In the genomic region with DNA sequence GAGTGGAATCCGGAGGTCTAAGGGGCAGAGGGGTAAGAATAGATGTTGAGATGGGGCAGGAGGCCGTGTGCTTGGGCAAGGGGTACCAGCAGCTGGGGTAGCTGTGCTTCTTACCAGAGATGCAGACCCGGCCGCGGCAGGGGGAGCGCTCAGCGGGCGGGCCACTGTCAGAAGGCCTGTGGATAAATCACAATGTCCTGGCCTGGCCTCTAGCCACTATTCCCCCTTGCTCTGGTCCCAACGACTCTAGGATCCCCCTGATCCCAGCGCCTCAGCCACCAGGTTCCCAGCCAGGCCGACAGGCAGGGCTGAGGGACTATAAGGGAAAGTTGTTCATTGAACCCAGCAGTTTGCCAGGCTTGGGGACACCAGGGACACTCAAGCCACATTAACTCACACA, we compare ENCODE assay signal across 24 cellular contexts.
"Had no signal": no experiment of that assay in that cellular context is flagged by ENCODE, and none has a peak within 500 bp of the region (broad histone marks: within the 10 kb centered on the region; RNA-seq: fewer than 3 reads in every experiment).

No MANE protein-coding gene starts in this region.

- H3K9me3 ChIP-seq: breast epithelium, neutrophil, ovary, thoracic aorta, upper lobe of left lung had no signal

- H3K4me1 Mint-ChIP-seq: activated B cell treated with CpG ODN at 0.5 μM for 24 hours; activated naive CD4-positive, alpha-beta T cell treated with anti-CD3 and anti-CD28 coated beads, Interleukin-2, amount 50 U/mL, for 24 hours; activated T-helper 17 cell treated with anti-CD3 and anti-CD28 coated beads, Interleukin-2, amount 50 U/mL, for 72 hours had no signal

- H3K4me3 ChIP-seq: breast epithelium, ovary, thoracic aorta, upper lobe of left lung had no signal

- H3K4me1 ChIP-seq: breast epithelium, upper lobe of left lung had no signal

- H3K27me3 ChIP-seq: breast epithelium, neutrophil, ovary, upper lobe of left lung had no signal

- H3K27me3 Mint-ChIP-seq: activated B cell treated with CpG ODN at 0.5 μM for 24 hours; activated CD8-positive, alpha-beta T cell treated with anti-CD3 and anti-CD28 coated beads for 36 hours; activated naive CD4-positive, alpha-beta T cell treated with anti-CD3 and anti-CD28 coated beads, Interleukin-2, amount 50 U/mL, for 24 hours; activated T-helper 17 cell treated with anti-CD3 and anti-CD28 coated beads, Interleukin-2, amount 50 U/mL, for 72 hours; dendritic cell treated with granulocyte-macrophage colony-stimulating factor and Interleukin-4, amounts not matched to agents 40 ng/mL and 50 ng/mL, for 4 days; progenitor cell of endocrine pancreas had no signal

- DNase-seq: activated B cell treated with CpG ODN at 0.5 μM for 24 hours; activated CD4-positive, alpha-beta T cell treated with anti-CD3 and anti-CD28 coated beads, Interleukin-2, amount 50 U/mL, for 1 hour; activated CD8-positive, alpha-beta T cell treated with anti-CD3 and anti-CD28 coated beads for 36 hours; activated gamma-delta T cell treated with Interleukin-2 at 50 U/mL for 16 hours; activated T-cell treated with anti-CD3 and anti-CD28 coated beads, Interleukin-2, amount 50 U/mL, for 4 hours; central memory CD4-positive, alpha-beta T cell; glutamatergic neuron; islet precursor cell; left ventricle myocardium superior; mammary epithelial cell; naive thymus-derived CD4-positive, alpha-beta T cell; ovary; retina; stimulated activated naive CD4-positive, alpha-beta T cell treated with Interleukin-2 at 50 U/mL for 16 hours; T-helper 1 cell had no signal

- H3K27ac Mint-ChIP-seq: activated B cell treated with CpG ODN at 0.5 μM for 24 hours; activated CD8-positive, alpha-beta T cell treated with anti-CD3 and anti-CD28 coated beads for 36 hours; activated naive CD4-positive, alpha-beta T cell treated with anti-CD3 and anti-CD28 coated beads, Interleukin-2, amount 50 U/mL, for 24 hours; activated T-helper 17 cell treated with anti-CD3 and anti-CD28 coated beads, Interleukin-2, amount 50 U/mL, for 72 hours; dendritic cell treated with granulocyte-macrophage colony-stimulating factor and Interleukin-4, amounts not matched to agents 40 ng/mL and 50 ng/mL, for 4 days; naive thymus-derived CD4-positive, alpha-beta T cell; progenitor cell of endocrine pancreas; T-helper 2 cell treated with Interferon-gamma antibody and Interleukin-4, amounts not matched to agents 5 μg/mL and 100 μg/mL, for 36 hours had no signal

- ATAC-seq: activated CD8-positive, alpha-beta T cell treated with anti-CD3 and anti-CD28 coated beads for 36 hours; activated T-cell treated with anti-CD3 and anti-CD28 coated beads, Interleukin-2, amount 50 U/mL, for 4 hours; left ventricle myocardium superior; naive thymus-derived CD4-positive, alpha-beta T cell had no signal

- H3K9me3 Mint-ChIP-seq: activated B cell treated with CpG ODN at 0.5 μM for 24 hours; activated CD8-positive, alpha-beta T cell treated with anti-CD3 and anti-CD28 coated beads for 36 hours; activated naive CD4-positive, alpha-beta T cell treated with anti-CD3 and anti-CD28 coated beads, Interleukin-2, amount 50 U/mL, for 24 hours; activated T-cell treated with anti-CD3 and anti-CD28 coated beads, Interleukin-2, amount 50 U/mL, for 4 hours; activated T-helper 17 cell treated with anti-CD3 and anti-CD28 coated beads, Interleukin-2, amount 50 U/mL, for 72 hours; dendritic cell treated with granulocyte-macrophage colony-stimulating factor and Interleukin-4, amounts not matched to agents 40 ng/mL and 50 ng/mL, for 4 days; naive thymus-derived CD4-positive, alpha-beta T cell; T-helper 2 cell treated with Interferon-gamma antibody and Interleukin-4, amounts not matched to agents 5 μg/mL and 100 μg/mL, for 36 hours had no signal

- H3K4me3 Mint-ChIP-seq: activated B cell treated with CpG ODN at 0.5 μM for 24 hours; activated CD8-positive, alpha-beta T cell treated with anti-CD3 and anti-CD28 coated beads for 36 hours; activated naive CD4-positive, alpha-beta T cell treated with anti-CD3 and anti-CD28 coated beads, Interleukin-2, amount 50 U/mL, for 24 hours; activated T-cell treated with anti-CD3 and anti-CD28 coated beads, Interleukin-2, amount 50 U/mL, for 4 hours; activated T-helper 17 cell treated with anti-CD3 and anti-CD28 coated beads, Interleukin-2, amount 50 U/mL, for 72 hours; dendritic cell treated with granulocyte-macrophage colony-stimulating factor and Interleukin-4, amounts not matched to agents 40 ng/mL and 50 ng/mL, for 4 days; naive thymus-derived CD4-positive, alpha-beta T cell; T-helper 2 cell treated with Interferon-gamma antibody and Interleukin-4, amounts not matched to agents 5 μg/mL and 100 μg/mL, for 36 hours had no signal

- H3K36me3 ChIP-seq: breast epithelium, neutrophil, ovary had no signal

- H3K27ac ChIP-seq: breast epithelium, neutrophil, ovary, thoracic aorta, upper lobe of left lung had no signal
